Comparison of ENCODE assay signal across 8 cellular contexts in the genomic region with DNA sequence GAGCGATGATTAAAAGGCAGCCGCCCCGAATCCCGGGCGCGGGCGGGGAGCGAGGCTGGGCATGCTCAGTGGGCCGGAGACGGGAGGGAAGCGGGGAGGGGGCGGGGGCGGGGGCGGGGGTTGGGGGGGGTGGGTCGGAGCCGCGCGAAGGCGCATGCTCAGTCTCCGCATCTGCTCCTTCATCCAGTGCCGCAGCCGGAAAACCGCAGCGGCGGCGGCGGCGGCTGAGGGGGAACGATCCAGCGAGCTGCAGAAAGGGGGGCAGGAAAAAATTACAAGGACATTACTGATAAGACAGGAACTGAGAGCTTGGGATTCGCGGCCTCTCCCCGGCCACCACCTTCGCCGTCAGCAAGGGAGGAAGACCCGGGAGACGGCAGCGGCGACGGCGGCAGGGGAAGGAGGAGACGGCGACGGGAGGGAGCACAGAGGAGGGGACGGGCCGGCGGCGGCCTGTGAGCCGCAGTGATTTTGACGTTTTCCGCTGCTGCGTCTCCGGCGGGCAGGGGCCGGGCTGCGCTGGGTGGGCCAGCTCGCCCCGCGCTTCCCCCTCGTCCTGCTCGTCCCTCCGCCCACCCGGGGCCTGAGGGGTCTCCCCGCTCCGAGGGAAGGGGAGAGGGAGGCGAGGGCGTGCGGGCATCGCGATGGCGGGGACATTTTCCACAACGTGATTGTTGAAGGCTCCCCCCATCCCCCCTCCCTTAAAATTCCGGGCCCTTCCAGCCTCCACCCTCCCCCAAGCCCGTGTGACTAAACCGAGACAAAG. TPM values are rescaled to one million over a fixed set of nuclear protein-coding genes. Genes with fewer than 3 reads are reported as not detected.
DNase-seq lines count a peak whose midpoint lies in the region; ATAC-seq and TF ChIP-seq lines count a peak whose summit lies in the region.

A gene with protein sequence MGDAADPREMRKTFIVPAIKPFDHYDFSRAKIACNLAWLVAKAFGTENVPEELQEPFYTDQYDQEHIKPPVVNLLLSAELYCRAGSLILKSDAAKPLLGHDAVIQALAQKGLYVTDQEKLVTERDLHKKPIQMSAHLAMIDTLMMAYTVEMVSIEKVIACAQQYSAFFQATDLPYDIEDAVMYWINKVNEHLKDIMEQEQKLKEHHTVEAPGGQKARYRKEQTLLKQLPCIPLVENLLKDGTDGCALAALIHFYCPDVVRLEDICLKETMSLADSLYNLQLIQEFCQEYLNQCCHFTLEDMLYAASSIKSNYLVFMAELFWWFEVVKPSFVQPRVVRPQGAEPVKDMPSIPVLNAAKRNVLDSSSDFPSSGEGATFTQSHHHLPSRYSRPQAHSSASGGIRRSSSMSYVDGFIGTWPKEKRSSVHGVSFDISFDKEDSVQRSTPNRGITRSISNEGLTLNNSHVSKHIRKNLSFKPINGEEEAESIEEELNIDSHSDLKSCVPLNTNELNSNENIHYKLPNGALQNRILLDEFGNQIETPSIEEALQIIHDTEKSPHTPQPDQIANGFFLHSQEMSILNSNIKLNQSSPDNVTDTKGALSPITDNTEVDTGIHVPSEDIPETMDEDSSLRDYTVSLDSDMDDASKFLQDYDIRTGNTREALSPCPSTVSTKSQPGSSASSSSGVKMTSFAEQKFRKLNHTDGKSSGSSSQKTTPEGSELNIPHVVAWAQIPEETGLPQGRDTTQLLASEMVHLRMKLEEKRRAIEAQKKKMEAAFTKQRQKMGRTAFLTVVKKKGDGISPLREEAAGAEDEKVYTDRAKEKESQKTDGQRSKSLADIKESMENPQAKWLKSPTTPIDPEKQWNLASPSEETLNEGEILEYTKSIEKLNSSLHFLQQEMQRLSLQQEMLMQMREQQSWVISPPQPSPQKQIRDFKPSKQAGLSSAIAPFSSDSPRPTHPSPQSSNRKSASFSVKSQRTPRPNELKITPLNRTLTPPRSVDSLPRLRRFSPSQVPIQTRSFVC (N-terminal part only) (plus strand): TSS at position 161 of the 766 bp plus-strand sequence. CDS start 935 bp downstream, outside the sequence.

- no peaks in the 10 kb centered on the region for H3K27me3 ChIP-seq in stomach smooth muscle (ENCODE audit: control insufficient read depth in 1 of 2, insufficient read depth in 2 of 2, low read length in 2 of 2)

- TF ChIP-seq CTCF in foreskin fibroblast (IDR thresholded peaks at IDR 0.05; ENCODE audit: low read depth, low read length) (no peak), neural crest cell (conservative IDR thresholded peaks at IDR 0.05) (no peak)

- H3K4me3 ChIP-seq in foreskin fibroblast (ENCODE audit: low read depth in 1 of 2, low read length in 2 of 2) (peak within 1 kb of the TSS; percentile 89 to 99), stomach smooth muscle (ENCODE audit: low read length in 2 of 2) (peak within 1 kb of the TSS; percentile 97)

- in situ Hi-C loops in Caki2 (cut with HindIII; ENCODE audit: low pct_unique_long_range_greater_than_20kb, low sequenced_read_pairs) (no loop called here), KBM-7 (cut with MboI; ENCODE audit: low pct_unique_long_range_greater_than_20kb, low sequenced_read_pairs) (no loop called here)

- peak; percentile 91 for DNase-seq in Caki2 (ENCODE audit: low read depth)
- DNase-seq in KBM-7, result peak; percentile 77
- DNase-seq in SHP77 treated with DMSO at 0.1 percent for 48 hours (lab: John Stamatoyannopoulos, UW), result peak; percentile 70
- peak; percentile 26 to 61 (median 28) for DNase-seq in activated naive CD4-positive, alpha-beta T cell (lab: John Stamatoyannopoulos, UW)
- DNase-seq in foreskin fibroblast, result peak; percentile 89 to 96
- DNase-seq in neural crest cell (ENCODE audit: low read depth, low spot score), result peak; percentile 87

- peak within 1 kb of the TSS; percentile 99 for H3K27ac Mint-ChIP-seq in neural crest cell (ENCODE audit: unreplicated experiment)

- H3K9ac ChIP-seq in stomach smooth muscle (ENCODE audit: low read length in 2 of 2), result peak within 1 kb of the TSS; percentile 92 to 97

- ATAC-seq in GM21515 (IDR thresholded peaks at IDR 0.05; ENCODE audit: unreplicated experiment), result peak; percentile 56

- peaks cover 5% of the 10 kb centered on the region for H3K4me1 ChIP-seq in stomach smooth muscle (ENCODE audit: control insufficient read depth, insufficient read depth, low read length)

- H3K27me3 Mint-ChIP-seq in neural crest cell (ENCODE audit: low read depth), result no peaks in the 10 kb centered on the region

- H3K9me3 Mint-ChIP-seq in neural crest cell, result no peaks in the 10 kb centered on the region

- peak within 1 kb of the TSS; percentile 97 for H3K27ac ChIP-seq in stomach smooth muscle (ENCODE audit: low read length)

- no peaks in the 10 kb centered on the region for H3K9me3 ChIP-seq in stomach smooth muscle (ENCODE audit: control insufficient read depth in 2 of 2, low read length in 2 of 2)

- peaks cover 2% of the 10 kb centered on the region for H3K36me3 Mint-ChIP-seq in neural crest cell (ENCODE audit: low read depth)

- peaks cover 55% of the 10 kb centered on the region for H3K4me1 Mint-ChIP-seq in neural crest cell

- H3K36me3 ChIP-seq in stomach smooth muscle (ENCODE audit: control insufficient read depth in 2 of 2, insufficient read depth in 2 of 2, low read length in 2 of 2), result no peaks in the 10 kb centered on the region

- peak within 1 kb of the TSS; percentile 99 for H3K4me3 Mint-ChIP-seq in neural crest cell

RNA-seq across cellular contexts. Expression of the gene that starts here (rescaled TPM):
- 10.6 and 16.1 TPM in 2 replicates for total RNA-seq in Caki2 (2014; rRNA removed; shearing (Covaris generic); ENCODE audit: low replicate concordance)
- 40.3 and 44.8 TPM in 2 replicates for total RNA-seq in neural crest cell

Comparison
In these comparisons a context has a peak if more than half of its experiments do, and no peak if none do; other contexts are left out.
1. Peak in every context shown above with its lines: DNase-seq, ATAC-seq, H3K4me3 ChIP-seq and H3K27ac ChIP-seq.
2. DNase-seq: peak in every context shown above with its lines; median percentile 92 in foreskin fibroblast; 91 in Caki2; 87 in neural crest cell; 77 in KBM-7; 70 in SHP77 treated with DMSO at 0.1 percent for 48 hours; 28 in activated naive CD4-positive, alpha-beta T cell.